In genomic region chr19:39971380-39971841, GRCh38 we compare ENCODE assay signal across 8 cellular contexts. TPM values are rescaled to one million over a fixed set of nuclear protein-coding genes. Genes with fewer than 3 reads are reported as not detected.
A peak's percentile ranks its signal among the peaks of the same experiment; 100 is the strongest.
DNase-seq lines count a peak whose midpoint lies in the region; ATAC-seq, FAIRE-seq and TF ChIP-seq lines count a peak whose summit lies in the region.

No MANE protein-coding gene starts in this region.

- H3K9ac ChIP-seq in HepG2 (ENCODE audit: insufficient read depth, low read depth, low read length) = peak overlapping the region; percentile 90

- TF ChIP-seq POLR2A in HepG2 (IDR thresholded peaks at IDR 0.05; ENCODE audit: insufficient read depth in 1 of 2, low read depth in 2 of 2, low read length in 2 of 2) (no peak), thyroid gland (IDR thresholded peaks at IDR 0.05) (no peak)

- H3K27ac ChIP-seq in HepG2 (ENCODE audit: extremely low read length, insufficient read depth, low read length) = peak overlapping the region; percentile 62
- peak overlapping the region in 2 of 3 donors; percentile 62 to 73 for H3K27ac ChIP-seq in thyroid gland

- peak; percentile 33 for DNase-seq in AG20443 (ENCODE audit: low spot score)
- no peak for DNase-seq in astrocyte of the spinal cord (ENCODE audit: low read depth, low spot score)
- DNase-seq in HepG2 (ENCODE audit: low spot score) = no peak
- DNase-seq in thyroid gland = no peak
- no peak for DNase-seq in mucosa of gallbladder (ENCODE audit: low spot score)
- DNase-seq in KBM-7 = no peak
- DNase-seq in NCI-H2081 treated with DMSO at 0.1 percent for 48 hours (lab: John Stamatoyannopoulos, UW) = no peak

- H4K20me1 ChIP-seq in HepG2 (ENCODE audit: insufficient read depth, low read length) = no peaks in the 10 kb centered on the region

- CTCF ChIA-PET in HepG2 (lab: Yijun Ruan, JAX; ENCODE audit: low intra/inter-chr PET ratio, low total read pairs) = interaction anchor here (1.3 kb wide), 1 partner anchor 90 kb away, joined by 6 read pairs; no protein-coding TSS in a partner anchor

- under 1% methylated on average over 7 of the region's 20 CpGs for WGBS in HepG2 (ENCODE audit: low lambda C conversion rate)
- WGBS in thyroid gland, 2 donors = 1 to 2% methylated on average over 20 of the region's 20 CpGs

- intact Hi-C loops in HepG2 (cut with micrococcal nuclease; ENCODE audit: unreplicated experiment) (loop anchor here (2.0 kb wide), 1 partner anchor 25 kb away; the partner anchor contains the start of gene ZNF546), thyroid gland (cut with DNase I) (loop anchor here (5.0 to 10.0 kb wide), 3 partner anchors 79 to 179 kb away; partner anchors contain the start of gene FBL)

- no peak overlapping the region for H2AFZ ChIP-seq in HepG2 (ENCODE audit: low read length)

- TF ChIP-seq RAD21 in HepG2 (CRISPR knock-in tag; IDR thresholded peaks at IDR 0.05) = no peak

- no peak for TF ChIP-seq CTCF in astrocyte of the spinal cord (IDR thresholded peaks at IDR 0.05; ENCODE audit: low read depth, low read length)
- no peak for TF ChIP-seq CTCF in HepG2 (CRISPR knock-in tag; IDR thresholded peaks at IDR 0.05)
- TF ChIP-seq CTCF in thyroid gland (IDR thresholded peaks at IDR 0.05) = no peak

- H3K4me3 ChIP-seq in astrocyte of the spinal cord (ENCODE audit: low read depth, low read length) (peak overlapping the region; percentile 70), HepG2 (replicated peaks in 1 of 3; ENCODE audit: insufficient read depth in 1 of 3, low read depth in 2 of 3, low read length in 3 of 3) (peak overlapping the region; percentile 88 to 93 (median 93)), thyroid gland (replicated peaks in 1 of 3) (peak overlapping the region; percentile 38 to 64 (median 41))

- no peaks in the 10 kb centered on the region for H3K9me3 ChIP-seq in HepG2 (ENCODE audit: low read length)
- H3K9me3 ChIP-seq in thyroid gland = no peaks in the 10 kb centered on the region

- TSS peak; percentile 68 for BruUV-seq in HepG2 (replicated peaks; lab: Mats Ljungman, UMichigan)

- H3K79me2 ChIP-seq in HepG2 (ENCODE audit: insufficient read depth, low read length) = peaks cover 21% of the 10 kb centered on the region

- TF ChIP-seq EP300 in HepG2 (IDR thresholded peaks at IDR 0.05; ENCODE audit: low read depth in 2 of 2, low read length in 2 of 2) (no peak), HepG2 (CRISPR knock-in tag; IDR thresholded peaks at IDR 0.05; ENCODE audit: borderline replicate concordance) (no peak)

- ATAC-seq in HG02852 (IDR thresholded peaks at IDR 0.05; ENCODE audit: unreplicated experiment) (peak; percentile 4), HepG2 (no peak)

- H3K4me1 ChIP-seq in HepG2 (ENCODE audit: insufficient read depth, low read length) = peaks cover 34% of the 10 kb centered on the region
- H3K4me1 ChIP-seq in thyroid gland = peaks cover 23 to 41% of the 10 kb centered on the region in 2 donors

- POLR2A ChIA-PET in HepG2 (lab: Yijun Ruan, JAX) = interaction anchor here (0.9 to 2.8 kb wide), 11 partner anchors 11 to 127 kb away, joined by 3 to 24 read pairs (median 8); partner anchors contain the start of genes FBL, ZNF546 and ZNF780A

- H3K4me2 ChIP-seq in HepG2 (ENCODE audit: low read depth, low read length) = peak overlapping the region; percentile 89

- FAIRE-seq in HepG2 (lab: Jason Lieb, UNC) = no peak

- no peaks in the 10 kb centered on the region; a peak in 1 of 5 replicates for H3K27me3 ChIP-seq in HepG2 (ENCODE audit: control insufficient read depth in 1 of 2, insufficient read depth in 2 of 2, low read length in 2 of 2)
- no peaks in the 10 kb centered on the region for H3K27me3 ChIP-seq in thyroid gland

- H3K36me3 ChIP-seq in HepG2 (replicated peaks in 1 of 2; ENCODE audit: control insufficient read depth in 1 of 2, insufficient read depth in 2 of 2, low read length in 2 of 2) (peaks cover 13 to 30% of the 10 kb centered on the region in 2 experiments), thyroid gland (peaks cover 36 to 37% of the 10 kb centered on the region in 2 donors)

- in situ Hi-C loops in astrocyte of the spinal cord (cut with HindIII; ENCODE audit: low sequenced_read_pairs) = no loop called here
- in situ Hi-C loops in HepG2 (cut with HindIII; ENCODE audit: extremely low pct_ligation_motif_present, low pct_unique_long_range_greater_than_20kb) = loop anchor here (5.0 kb wide), 1 partner anchor 79 kb away; no protein-coding TSS in a partner anchor
- in situ Hi-C loops in KBM-7 (cut with MboI; ENCODE audit: low pct_unique_long_range_greater_than_20kb, low sequenced_read_pairs) = no loop called here

RNA-seq across cellular contexts. Expression of gene PSMC4, which starts 0.4 kb away (rescaled TPM):
- 160 and 194 TPM in 2 replicates for total RNA-seq in HepG2 (2016; rRNA removed; fragmentation: Illumina TruSeq; extraction: Trizol)
- 22.9 and 24.6 TPM in 2 replicates for total RNA-seq in HepG2 (2016; cell fraction: cytosol; rRNA removed; fragmentation: Illumina TruSeq; extraction: Trizol; ENCODE audit: low read depth)
- 157 and 198 TPM in 2 replicates for total RNA-seq in HepG2 (2016; cell fraction: insoluble cytoplasmic fraction; rRNA removed; fragmentation: Illumina TruSeq; extraction: Trizol)
- total RNA-seq in HepG2 (2016; cell fraction: membrane; rRNA removed; fragmentation: Illumina TruSeq; extraction: Trizol) = 34.1 and 34.4 TPM in 2 replicates
- 67.9 and 75.8 TPM in 2 replicates for total RNA-seq in HepG2 (2016; cell fraction: nucleus; rRNA removed; fragmentation: Illumina TruSeq; extraction: Trizol)
- 49.9 and 62.6 TPM in 2 replicates for polyA plus RNA-seq in HepG2 (2011; rRNA removed)
- polyA plus RNA-seq in HepG2 (2011; cell fraction: cytosol; rRNA removed) = 45.6 and 54.0 TPM in 2 replicates
- polyA plus RNA-seq in HepG2 (2011; cell fraction: nucleus; rRNA removed) = 95.1 and 104 TPM in 2 replicates
- 67.0 and 85.8 TPM in 2 replicates for polyA plus RNA-seq in HepG2 (2012)
- polyA plus RNA-seq in HepG2 (2016; cell fraction: cytosol; fragmentation: Illumina TruSeq; extraction: Trizol; ENCODE audit: low read depth) = 22.3 and 25.6 TPM in 2 replicates
- 207 and 220 TPM in 2 replicates for polyA plus RNA-seq in HepG2 (2016; cell fraction: insoluble cytoplasmic fraction; fragmentation: Illumina TruSeq; extraction: Trizol; ENCODE audit: low read depth)
- 26.5 and 31.5 TPM in 2 replicates for polyA plus RNA-seq in HepG2 (2016; cell fraction: membrane; fragmentation: Illumina TruSeq; extraction: Trizol; ENCODE audit: low read depth)
- polyA plus RNA-seq in HepG2 (2016; cell fraction: nucleus; fragmentation: Illumina TruSeq; extraction: Trizol; ENCODE audit: insufficient read depth, low read depth) = 112 and 115 TPM in 2 replicates
- polyA minus RNA-seq in HepG2 (2011; rRNA and poly(A)+ RNA removed; ENCODE audit: low replicate concordance) = 51.8 and 59.0 TPM in 2 replicates
- 28.8 and 34.9 TPM in 2 replicates for polyA minus RNA-seq in HepG2 (2011; cell fraction: cytosol; rRNA and poly(A)+ RNA removed)
- polyA minus RNA-seq in HepG2 (2011; cell fraction: nucleus; rRNA and poly(A)+ RNA removed) = 20.9 and 24.9 TPM in 2 replicates
- 100 to 1,000 TPM; 120 to 220 (median 166) TPM for total RNA-seq in thyroid gland
- 91.1 TPM for total RNA-seq in mucosa of gallbladder

RNA-seq across cellular contexts. Expression of gene ZNF546, which starts 25.4 kb away (rescaled TPM):
- total RNA-seq in HepG2 (2016; rRNA removed; fragmentation: Illumina TruSeq; extraction: Trizol) = 4.1 and 6.0 TPM in 2 replicates
- 0.18 and 0.20 TPM in 2 replicates for total RNA-seq in HepG2 (2016; cell fraction: cytosol; rRNA removed; fragmentation: Illumina TruSeq; extraction: Trizol; ENCODE audit: low read depth)
- 4.6 and 6.1 TPM in 2 replicates for total RNA-seq in HepG2 (2016; cell fraction: insoluble cytoplasmic fraction; rRNA removed; fragmentation: Illumina TruSeq; extraction: Trizol)
- 1.4 and 2.4 TPM in 2 replicates for total RNA-seq in HepG2 (2016; cell fraction: membrane; rRNA removed; fragmentation: Illumina TruSeq; extraction: Trizol)
- 6.4 and 7.1 TPM in 2 replicates for total RNA-seq in HepG2 (2016; cell fraction: nucleus; rRNA removed; fragmentation: Illumina TruSeq; extraction: Trizol)
- polyA plus RNA-seq in HepG2 (2011; rRNA removed) = 2.2 and 2.5 TPM in 2 replicates
- 0.74 and 1.4 TPM in 2 replicates for polyA plus RNA-seq in HepG2 (2011; cell fraction: cytosol; rRNA removed)
- 2.0 and 2.9 TPM in 2 replicates for polyA plus RNA-seq in HepG2 (2011; cell fraction: nucleus; rRNA removed)
- 1.3 and 2.1 TPM in 2 replicates for polyA plus RNA-seq in HepG2 (2012)
- polyA plus RNA-seq in HepG2 (2016; cell fraction: cytosol; fragmentation: Illumina TruSeq; extraction: Trizol; ENCODE audit: low read depth) = 0.05 and 0.28 TPM in 2 replicates
- polyA plus RNA-seq in HepG2 (2016; cell fraction: insoluble cytoplasmic fraction; fragmentation: Illumina TruSeq; extraction: Trizol; ENCODE audit: low read depth) = 2.7 and 2.8 TPM in 2 replicates
- 0.25 and 0.58 TPM in 2 replicates for polyA plus RNA-seq in HepG2 (2016; cell fraction: membrane; fragmentation: Illumina TruSeq; extraction: Trizol; ENCODE audit: low read depth)
- 6.0 and 6.4 TPM in 2 replicates for polyA plus RNA-seq in HepG2 (2016; cell fraction: nucleus; fragmentation: Illumina TruSeq; extraction: Trizol; ENCODE audit: insufficient read depth, low read depth)
- polyA minus RNA-seq in HepG2 (2011; rRNA and poly(A)+ RNA removed; ENCODE audit: low replicate concordance) = 4.0 and 5.1 TPM in 2 replicates
- 1.8 and 2.4 TPM in 2 replicates for polyA minus RNA-seq in HepG2 (2011; cell fraction: cytosol; rRNA and poly(A)+ RNA removed)
- 14.5 and 15.5 TPM in 2 replicates for polyA minus RNA-seq in HepG2 (2011; cell fraction: nucleus; rRNA and poly(A)+ RNA removed)
- 10 to 100 TPM in 2 of 4 donors, 1 to 10 TPM in 2; 8.4 to 13.3 (median 10.2) TPM for total RNA-seq in thyroid gland
- 7.0 TPM for total RNA-seq in mucosa of gallbladder

RNA-seq across cellular contexts. Expression of gene FCGBP, which starts 37.0 kb away (rescaled TPM):
- total RNA-seq in HepG2 (2016; rRNA removed; fragmentation: Illumina TruSeq; extraction: Trizol) (7.0 and 7.2 TPM in 2 replicates), thyroid gland (100 to 1,000 TPM; 213 to 975 (median 755) TPM), mucosa of gallbladder (4,969 TPM)
- total RNA-seq in HepG2 (2016; cell fraction: cytosol; rRNA removed; fragmentation: Illumina TruSeq; extraction: Trizol; ENCODE audit: low read depth) = 1.8 and 1.9 TPM in 2 replicates
- total RNA-seq in HepG2 (2016; cell fraction: insoluble cytoplasmic fraction; rRNA removed; fragmentation: Illumina TruSeq; extraction: Trizol) = 4.6 and 6.9 TPM in 2 replicates
- 2.4 and 3.0 TPM in 2 replicates for total RNA-seq in HepG2 (2016; cell fraction: membrane; rRNA removed; fragmentation: Illumina TruSeq; extraction: Trizol)
- total RNA-seq in HepG2 (2016; cell fraction: nucleus; rRNA removed; fragmentation: Illumina TruSeq; extraction: Trizol) = 8.3 and 8.8 TPM in 2 replicates
- polyA plus RNA-seq in HepG2 (2011; rRNA removed) = 1.3 and 2.4 TPM in 2 replicates
- polyA plus RNA-seq in HepG2 (2011; cell fraction: cytosol; rRNA removed) = 1.5 and 2.4 TPM in 2 replicates
- 5.0 and 8.4 TPM in 2 replicates for polyA plus RNA-seq in HepG2 (2011; cell fraction: nucleus; rRNA removed)
- 3.0 and 7.8 TPM in 2 replicates for polyA plus RNA-seq in HepG2 (2012)
- polyA plus RNA-seq in HepG2 (2016; cell fraction: cytosol; fragmentation: Illumina TruSeq; extraction: Trizol; ENCODE audit: low read depth) = 0.46 and 0.49 TPM in 2 replicates
- 4.1 and 5.1 TPM in 2 replicates for polyA plus RNA-seq in HepG2 (2016; cell fraction: insoluble cytoplasmic fraction; fragmentation: Illumina TruSeq; extraction: Trizol; ENCODE audit: low read depth)
- polyA plus RNA-seq in HepG2 (2016; cell fraction: membrane; fragmentation: Illumina TruSeq; extraction: Trizol; ENCODE audit: low read depth) = 0.69 and 0.85 TPM in 2 replicates
- polyA plus RNA-seq in HepG2 (2016; cell fraction: nucleus; fragmentation: Illumina TruSeq; extraction: Trizol; ENCODE audit: insufficient read depth, low read depth) = 7.5 and 8.1 TPM in 2 replicates
- polyA minus RNA-seq in HepG2 (2011; rRNA and poly(A)+ RNA removed; ENCODE audit: low replicate concordance) = 0.49 and 29.4 TPM in 2 replicates
- 4.5 and 5.8 TPM in 2 replicates for polyA minus RNA-seq in HepG2 (2011; cell fraction: cytosol; rRNA and poly(A)+ RNA removed)
- 8.8 and 9.8 TPM in 2 replicates for polyA minus RNA-seq in HepG2 (2011; cell fraction: nucleus; rRNA and poly(A)+ RNA removed)

Comparison
In these comparisons a context has a peak if more than half of its experiments do, and no peak if none do; other contexts are left out.
1. H3K4me3 ChIP-seq: peak in every context shown above with its lines; median percentile 93 in HepG2; 70 in astrocyte of the spinal cord; 41 in thyroid gland.
2. RNA of gene FCGBP, which starts 37.0 kb away (total RNA-seq): 4,969 TPM in mucosa of gallbladder (single experiment) and 213 to 975 TPM in thyroid gland; 1.8 to 8.8 TPM in HepG2; every median in the first group is over 10 times any median in the second.